In genomic region chr2:87883641-87884040, GRCh38 we compare ENCODE assay signal across 1 cellular context. TPM values are rescaled to one million over a fixed set of nuclear protein-coding genes. Genes with fewer than 3 reads are reported as not detected.
"Had no signal": no experiment of that assay in that cellular context is flagged by ENCODE, and none has a peak within 500 bp of the region (broad histone marks: within the 10 kb centered on the region; RNA-seq: fewer than 3 reads in every experiment).

No MANE protein-coding gene starts in this region.

RNA-seq across cellular contexts. Expression of gene RGPD2, which starts 58.0 kb away (rescaled TPM):
- total RNA-seq: pulmonary artery endothelial cell had no signal
